Comparison of ENCODE assay signal across 16 cellular contexts in the genomic region with DNA sequence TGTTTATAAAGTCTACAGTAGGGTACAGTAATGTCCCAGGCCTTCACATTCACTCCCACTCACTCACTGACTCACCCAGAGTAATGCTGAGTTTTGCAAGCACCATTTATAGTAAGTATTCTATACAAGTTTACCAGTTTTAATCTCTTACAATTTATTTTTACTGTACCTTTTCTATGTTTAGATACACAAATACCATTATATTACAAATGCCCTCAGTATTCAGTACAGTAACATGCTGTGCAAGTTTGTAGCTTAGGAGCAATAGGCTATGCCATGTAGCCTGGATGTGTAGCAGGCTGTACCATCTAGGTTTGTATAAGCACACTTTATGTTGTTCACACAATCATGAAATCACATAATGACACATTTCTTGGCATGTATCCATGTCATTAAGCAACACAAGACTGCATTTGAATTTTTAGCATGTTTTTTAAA.
DNase-seq lines count a peak whose midpoint lies in the region; ATAC-seq and TF ChIP-seq lines count a peak whose summit lies in the region.
"Had no signal": no experiment of that assay in that cellular context is flagged by ENCODE, and none has a peak within 500 bp of the region (broad histone marks: within the 10 kb centered on the region; RNA-seq: fewer than 3 reads in every experiment).

No MANE protein-coding gene starts in this region.

- no peak overlapping the region for H3K27ac Mint-ChIP-seq in immature natural killer cell
- no peak overlapping the region for H3K27ac Mint-ChIP-seq in activated T-cell treated with anti-CD3 and anti-CD28 coated beads, Interleukin-2, amount 50 U/mL, for 72 hours

- in situ Hi-C loops in astrocyte of the cerebellum (cut with HindIII; ENCODE audit: low sequenced_read_pairs), result no loop called here

- no peak overlapping the region for H3K4me3 Mint-ChIP-seq in immature natural killer cell
- H3K4me3 Mint-ChIP-seq in activated T-cell treated with anti-CD3 and anti-CD28 coated beads, Interleukin-2, amount 50 U/mL, for 72 hours, result no peak overlapping the region

- DNase-seq in HPDE6-E6E7 (ENCODE audit: extremely low spot score), result peak; percentile 1
- DNase-seq in astrocyte of the cerebellum (ENCODE audit: low read depth), result peak; percentile 6
- peak; percentile 84 for DNase-seq in fibroblast of pulmonary artery (ENCODE audit: low read depth)
- DNase-seq in stromal cell of bone marrow (ENCODE audit: low read depth), result peak; percentile 63
- DNase-seq in NCI-H1417 (lab: John Stamatoyannopoulos, UW), result no peak
- no peak for DNase-seq in immature natural killer cell
- DNase-seq in NCI-H1048 (lab: John Stamatoyannopoulos, UW), result no peak
- no peak for DNase-seq in activated T-cell treated with anti-CD3 and anti-CD28 coated beads, Interleukin-2, amount 50 U/mL, for 72 hours
- DNase-seq: activated effector memory CD4-positive, alpha-beta T cell treated with anti-CD3 and anti-CD28 coated beads, Interleukin-2, amount 50 U/mL, for 16 hours; Kasumi-1; left ventricle myocardium superior; NCI-H2029; NCI-H524 treated with DMSO at 0.1 percent for 48 hours; PC-9; posterior cingulate gyrus; substantia nigra had no signal

- no peak for ATAC-seq in activated T-cell treated with anti-CD3 and anti-CD28 coated beads, Interleukin-2, amount 50 U/mL, for 72 hours (replicated peaks in 1 of 2)
- ATAC-seq: left ventricle myocardium superior had no signal

- TF ChIP-seq CTCF in astrocyte of the cerebellum (IDR thresholded peaks at IDR 0.05; ENCODE audit: low read depth, low read length, missing control alignments) (no peak), fibroblast of pulmonary artery (IDR thresholded peaks at IDR 0.05; ENCODE audit: low read length, missing control alignments) (no peak)

- H3K4me3 ChIP-seq in astrocyte of the cerebellum (ENCODE audit: low read depth, low read length) (no peak overlapping the region), fibroblast of pulmonary artery (replicated peaks; ENCODE audit: low read depth, low read length) (no peak overlapping the region)
- H3K4me3 ChIP-seq: PC-9 had no signal

- no peaks in the 10 kb centered on the region for H3K4me1 Mint-ChIP-seq in immature natural killer cell
- H3K4me1 Mint-ChIP-seq in activated T-cell treated with anti-CD3 and anti-CD28 coated beads, Interleukin-2, amount 50 U/mL, for 72 hours (ENCODE audit: low read depth), result no peaks in the 10 kb centered on the region

- peaks cover 0 to 21% (median 2%) of the 10 kb centered on the region in 6 donors for H3K9me3 Mint-ChIP-seq in immature natural killer cell
- H3K9me3 Mint-ChIP-seq in activated T-cell treated with anti-CD3 and anti-CD28 coated beads, Interleukin-2, amount 50 U/mL, for 72 hours, result no peaks in the 10 kb centered on the region

- peaks cover 0 to 3% (median 0%) of the 10 kb centered on the region in 3 donors for H3K27me3 Mint-ChIP-seq in immature natural killer cell (ENCODE audit: low read depth in 3 of 3)
- no peaks in the 10 kb centered on the region for H3K27me3 Mint-ChIP-seq in activated T-cell treated with anti-CD3 and anti-CD28 coated beads, Interleukin-2, amount 50 U/mL, for 72 hours (ENCODE audit: low read depth)

- no peaks in the 10 kb centered on the region for H3K36me3 Mint-ChIP-seq in immature natural killer cell
- H3K36me3 Mint-ChIP-seq in activated T-cell treated with anti-CD3 and anti-CD28 coated beads, Interleukin-2, amount 50 U/mL, for 72 hours (ENCODE audit: insufficient read depth in 2 of 2), result no peaks in the 10 kb centered on the region

Comparison
In these comparisons a context has a peak if more than half of its experiments do, and no peak if none do; other contexts are left out.
1. DNase-seq: peak in HPDE6-E6E7 (single experiment), astrocyte of the cerebellum (single experiment), fibroblast of pulmonary artery (single experiment) and stromal cell of bone marrow (single experiment); none in NCI-H1417 (0 of 3), immature natural killer cell (0 of 3), NCI-H1048 (single experiment) and activated T-cell treated with anti-CD3 and anti-CD28 coated beads, Interleukin-2, amount 50 U/mL, for 72 hours (0 of 2).